In genomic region chr1:38029081-38029681, GRCh38 we compare ENCODE assay signal across 8 cellular contexts. TPM values are rescaled to one million over a fixed set of nuclear protein-coding genes. Genes with fewer than 3 reads are reported as not detected.
A peak's percentile ranks its signal among the peaks of the same experiment; 100 is the strongest.
DNase-seq lines count a peak whose midpoint lies in the region; ATAC-seq and TF ChIP-seq lines count a peak whose summit lies in the region.

No MANE protein-coding gene starts in this region.

- peaks cover 5% of the 10 kb centered on the region for H3K36me3 Mint-ChIP-seq in activated naive CD8-positive, alpha-beta T cell treated with anti-CD3 and anti-CD28 coated beads for 36 hours
- H3K36me3 Mint-ChIP-seq in progenitor cell of endocrine pancreas (ENCODE audit: insufficient read depth) = peaks cover 8% of the 10 kb centered on the region

- no peaks in the 10 kb centered on the region for H3K9me3 Mint-ChIP-seq in activated naive CD8-positive, alpha-beta T cell treated with anti-CD3 and anti-CD28 coated beads for 36 hours
- H3K9me3 Mint-ChIP-seq in progenitor cell of endocrine pancreas (ENCODE audit: low read depth) = no peaks in the 10 kb centered on the region

- no peak for ATAC-seq in GM19397 (IDR thresholded peaks at IDR 0.05; ENCODE audit: unreplicated experiment)

- no peak for TF ChIP-seq CTCF in progenitor cell of endocrine pancreas (IDR thresholded peaks at IDR 0.05; ENCODE audit: unreplicated experiment)

- peaks cover 11% of the 10 kb centered on the region; the same call in 1 of the 2 replicates for H4K20me1 ChIP-seq in BLaER1

- H3K27ac ChIP-seq in BLaER1 = peak overlapping the region; percentile 72

- no peaks in the 10 kb centered on the region for H3K27me3 ChIP-seq in BLaER1

- H3K27ac Mint-ChIP-seq in activated naive CD8-positive, alpha-beta T cell treated with anti-CD3 and anti-CD28 coated beads for 36 hours = peak overlapping the region; percentile 87
- no peak overlapping the region for H3K27ac Mint-ChIP-seq in progenitor cell of endocrine pancreas

- DNase-seq in NCI-H1105 (lab: John Stamatoyannopoulos, UW) = peak; percentile 80
- no peak for DNase-seq in activated naive CD8-positive, alpha-beta T cell treated with anti-CD3 and anti-CD28 coated beads for 36 hours
- peak; percentile 78 for DNase-seq in left kidney (ENCODE audit: low read depth, low spot score)
- DNase-seq in NAMALWA (ENCODE audit: low spot score) = no peak
- no peak for DNase-seq in progenitor cell of endocrine pancreas (ENCODE audit: low spot score, unreplicated experiment)
- no peak for DNase-seq in stimulated activated CD4-positive, alpha-beta T cell treated with anti-CD3 and anti-CD28 coated beads, Interleukin-2, amount 100 ng/mL, for 24 hours

- 0 out of 2 replicates have a peak overlapping the region, but pooled peaks have one; percentile 65 for H3K9ac ChIP-seq in BLaER1

- H3K4me1 ChIP-seq in BLaER1 = peaks cover 65% of the 10 kb centered on the region

- H3K4me3 Mint-ChIP-seq in activated naive CD8-positive, alpha-beta T cell treated with anti-CD3 and anti-CD28 coated beads for 36 hours = peak overlapping the region; percentile 40
- H3K4me3 Mint-ChIP-seq in progenitor cell of endocrine pancreas (ENCODE audit: low read depth) = no peak overlapping the region

- peaks cover 30% of the 10 kb centered on the region for H3K36me3 ChIP-seq in BLaER1

- H3K4me1 Mint-ChIP-seq in activated naive CD8-positive, alpha-beta T cell treated with anti-CD3 and anti-CD28 coated beads for 36 hours = peaks cover 57% of the 10 kb centered on the region
- peaks cover 20% of the 10 kb centered on the region for H3K4me1 Mint-ChIP-seq in progenitor cell of endocrine pancreas (ENCODE audit: low read depth)

- H3K27me3 Mint-ChIP-seq in activated naive CD8-positive, alpha-beta T cell treated with anti-CD3 and anti-CD28 coated beads for 36 hours = peaks cover 2% of the 10 kb centered on the region
- H3K27me3 Mint-ChIP-seq in progenitor cell of endocrine pancreas = peaks cover 2% of the 10 kb centered on the region

- H3K4me3 ChIP-seq in BLaER1 = no peak overlapping the region

- no peaks in the 10 kb centered on the region for H3K9me3 ChIP-seq in BLaER1

- peak overlapping the region; percentile 87 for H3K4me2 ChIP-seq in BLaER1

RNA-seq across cellular contexts. Expression of gene UTP11, which starts 16.6 kb away (rescaled TPM):
- total RNA-seq in activated naive CD8-positive, alpha-beta T cell treated with anti-CD3 and anti-CD28 coated beads for 36 hours = 10 to 100 TPM; 83.5 to 89.2 TPM
- 23.8 and 27.2 TPM in 2 replicates for total RNA-seq in progenitor cell of endocrine pancreas

RNA-seq across cellular contexts. Expression of gene POU3F1, which starts 17.4 kb away (rescaled TPM):
- total RNA-seq in activated naive CD8-positive, alpha-beta T cell treated with anti-CD3 and anti-CD28 coated beads for 36 hours = under 1 TPM in 1 of 2 experiments, not detected in 1; 0.10 TPM
- 0.31 and 0.43 TPM in 2 replicates for total RNA-seq in progenitor cell of endocrine pancreas

RNA-seq across cellular contexts. Expression of gene FHL3, which starts 23.9 kb away (rescaled TPM):
- total RNA-seq in activated naive CD8-positive, alpha-beta T cell treated with anti-CD3 and anti-CD28 coated beads for 36 hours = 10 to 100 TPM; 26.5 to 27.7 TPM
- total RNA-seq in progenitor cell of endocrine pancreas = 16.5 and 17.6 TPM in 2 replicates

RNA-seq across cellular contexts. Expression of gene SF3A3, which starts 39.4 kb away (rescaled TPM):
- 100 to 1,000 TPM; 121 to 125 TPM for total RNA-seq in activated naive CD8-positive, alpha-beta T cell treated with anti-CD3 and anti-CD28 coated beads for 36 hours
- total RNA-seq in progenitor cell of endocrine pancreas = 73.8 and 77.3 TPM in 2 replicates

Comparison
In these comparisons a context has a peak if more than half of its experiments do, and no peak if none do; other contexts are left out.
1. DNase-seq: peak in NCI-H1105 (single experiment) and left kidney (single experiment); none in activated naive CD8-positive, alpha-beta T cell treated with anti-CD3 and anti-CD28 coated beads for 36 hours (single experiment), NAMALWA (single experiment), progenitor cell of endocrine pancreas (single experiment) and stimulated activated CD4-positive, alpha-beta T cell treated with anti-CD3 and anti-CD28 coated beads, Interleukin-2, amount 100 ng/mL, for 24 hours (0 of 2).